18 cellular contexts compared by ENCODE assay signal in genomic region chr7:69698109-69698840, GRCh38.
"Had no signal": no experiment of that assay in that cellular context is flagged by ENCODE, and none has a peak within 500 bp of the region (broad histone marks: within the 10 kb centered on the region; RNA-seq: fewer than 3 reads in every experiment).

No MANE protein-coding gene starts in this region.

- H3K27ac ChIP-seq: ascending aorta, hepatocyte, lower lobe of right lung, thyroid gland, VCaP had no signal

- H3K27me3 ChIP-seq: ascending aorta, hepatocyte, thyroid gland had no signal

- H3K4me3 ChIP-seq: ascending aorta, hepatocyte, lower lobe of right lung, thyroid gland had no signal

- H3K9me3 Mint-ChIP-seq: nephron had no signal

- DNase-seq: activated CD4-positive, alpha-beta T cell treated with anti-CD3 and anti-CD28 coated beads for 1 hour; activated CD8-positive, alpha-beta memory T cell treated with anti-CD3 and anti-CD28 coated beads for 24 hours; activated CD8-positive, alpha-beta memory T cell treated with anti-CD3 and anti-CD28 coated beads, Interleukin-2, amount 50 U/mL, for 48 hours; activated effector memory CD4-positive, alpha-beta T cell treated with anti-CD3 and anti-CD28 coated beads, Interleukin-2, amount 50 U/mL, for 16 hours; activated naive CD4-positive, alpha-beta T cell treated with anti-CD3 and anti-CD28 coated beads, Interleukin-2, amount 50 U/mL, for 16 hours; activated T-cell treated with anti-CD3 and anti-CD28 coated beads, Interleukin-2, amount 50 U/mL, for 48 hours; cerebellar nuclear complex; cortex of kidney; left colon; lower lobe of right lung; nucleus accumbens; stimulated activated naive CD4-positive, alpha-beta T cell treated with Interleukin-2 at 50 U/mL for 16 hours; T-helper 17 cell; thyroid gland had no signal

- H3K4me2 ChIP-seq: hepatocyte had no signal

- H3K9me3 ChIP-seq: ascending aorta, lower lobe of right lung, thyroid gland had no signal

- H3K36me3 ChIP-seq: ascending aorta, lower lobe of right lung, thyroid gland had no signal

- ATAC-seq: left colon, lower lobe of right lung, T-helper 17 cell had no signal

- H3K4me3 Mint-ChIP-seq: nephron, T-helper 17 cell had no signal

- H2AFZ ChIP-seq: hepatocyte had no signal

- H3K27ac Mint-ChIP-seq: nephron, T-helper 17 cell had no signal

- H3K4me1 ChIP-seq: ascending aorta, thyroid gland had no signal
